ENCODE assay signal across 8 cellular contexts in the genomic region with DNA sequence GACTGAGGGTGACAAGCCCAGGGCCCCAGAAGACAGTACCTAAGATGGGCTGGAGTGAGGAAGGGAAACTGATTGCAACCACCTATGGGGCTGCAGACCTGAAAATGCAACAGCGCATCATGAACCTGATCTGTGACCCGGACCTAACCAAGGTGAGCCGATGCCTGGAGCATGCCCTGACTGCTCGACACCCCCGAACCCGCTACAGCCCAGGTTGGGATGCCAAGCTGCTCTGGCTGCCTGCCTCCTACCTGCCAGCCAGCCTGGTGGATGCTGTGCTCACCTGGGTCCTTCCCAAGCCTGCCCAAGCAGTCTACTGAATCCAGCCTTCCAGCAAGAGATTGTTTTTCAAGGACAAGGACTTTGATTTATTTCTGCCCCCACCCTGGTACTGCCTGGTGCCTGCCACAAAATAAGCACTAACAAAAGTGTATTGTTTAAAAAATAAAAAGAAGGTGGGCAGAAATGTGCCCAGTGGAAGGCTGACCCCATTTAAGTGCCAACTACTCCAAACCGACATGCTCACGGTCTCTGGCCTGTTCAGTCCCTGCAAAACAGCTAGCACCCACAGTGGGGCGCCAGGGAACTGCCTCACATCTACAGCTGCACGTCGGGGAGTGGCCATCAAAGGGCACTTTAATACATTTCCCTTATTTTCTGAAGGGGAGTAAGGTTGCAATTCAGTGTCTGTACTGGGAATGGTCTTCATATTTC. TPM values are rescaled to one million over a fixed set of nuclear protein-coding genes. Genes with fewer than 3 reads are reported as not detected.
DNase-seq lines count a peak whose midpoint lies in the region; ATAC-seq, FAIRE-seq and TF ChIP-seq lines count a peak whose summit lies in the region.

No MANE protein-coding gene starts in this region.

- no peak overlapping the region for H3K27ac ChIP-seq in cardiac muscle cell

- H3K4me1 Mint-ChIP-seq in activated naive CD8-positive, alpha-beta T cell (ENCODE audit: low read depth): peaks cover 28% of the 10 kb centered on the region

- no peak for DNase-seq in D721Med (ENCODE audit: insufficient read length, low spot score)
- DNase-seq in RKO (ENCODE audit: low spot score): peak; percentile 81
- peak; percentile 69 to 77 for DNase-seq in cardiac muscle cell (ENCODE audit: low read depth in 1 of 2, low spot score in 1 of 2)
- DNase-seq in retinal pigment epithelial cell (ENCODE audit: low read depth): no peak
- DNase-seq in hepatic stellate cell (ENCODE audit: low spot score): no peak

- no peaks in the 10 kb centered on the region for H3K9me3 Mint-ChIP-seq in activated naive CD8-positive, alpha-beta T cell (ENCODE audit: low read depth)

- H3K4me3 Mint-ChIP-seq in activated naive CD8-positive, alpha-beta T cell: no peak overlapping the region

- TF ChIP-seq CTCF in D721Med (IDR thresholded peaks at IDR 0.05; ENCODE audit: insufficient read depth, missing control alignments) (peak; percentile 68), cardiac muscle cell (IDR thresholded peaks at IDR 0.05; ENCODE audit: low read depth, low read length) (peak; percentile 66), retinal pigment epithelial cell (conservative IDR thresholded peaks at IDR 0.05; ENCODE audit: low read depth, low read length) (peak; percentile 83)

- ATAC-seq in HG03520 (IDR thresholded peaks at IDR 0.05; ENCODE audit: unreplicated experiment): peak; percentile 27
- ATAC-seq in HG02759 (IDR thresholded peaks at IDR 0.05; ENCODE audit: unreplicated experiment): no peak

- no peaks in the 10 kb centered on the region for H3K27me3 Mint-ChIP-seq in activated naive CD8-positive, alpha-beta T cell

- H3K36me3 ChIP-seq in cardiac muscle cell: peaks cover 11% of the 10 kb centered on the region

- no peaks in the 10 kb centered on the region for H3K36me3 Mint-ChIP-seq in activated naive CD8-positive, alpha-beta T cell

- H3K9me3 ChIP-seq in cardiac muscle cell (ENCODE audit: low read depth): no peaks in the 10 kb centered on the region

- FAIRE-seq in D721Med (lab: Jason Lieb, UNC): no peak

- H3K27ac Mint-ChIP-seq in activated naive CD8-positive, alpha-beta T cell: peak overlapping the region; percentile 1

- peaks cover 6% of the 10 kb centered on the region for H3K4me1 ChIP-seq in cardiac muscle cell (ENCODE audit: low read depth)

- no peaks in the 10 kb centered on the region for H3K27me3 ChIP-seq in cardiac muscle cell

- H3K4me3 ChIP-seq in cardiac muscle cell (no peak overlapping the region), retinal pigment epithelial cell (ENCODE audit: low read length) (no peak overlapping the region)

RNA-seq across cellular contexts. Expression of a gene that starts 4.2 kb away (rescaled TPM):
- total RNA-seq in cardiac muscle cell: 10.1 and 11.2 TPM in 2 replicates
- polyA plus RNA-seq in cardiac muscle cell: 6.6 and 12.6 TPM in 2 replicates

RNA-seq across cellular contexts. Expression of a gene that starts 4.4 kb away (rescaled TPM):
- total RNA-seq in cardiac muscle cell: 268 and 584 TPM in 2 replicates
- polyA plus RNA-seq in cardiac muscle cell: 694 and 1,103 TPM in 2 replicates

RNA-seq across cellular contexts. Expression of a gene that starts 8.5 kb away (rescaled TPM):
- 133 and 194 TPM in 2 replicates for total RNA-seq in cardiac muscle cell
- 147 and 159 TPM in 2 replicates for polyA plus RNA-seq in cardiac muscle cell

RNA-seq across cellular contexts. Expression of a gene that starts 16.7 kb away (rescaled TPM):
- 93.9 and 101 TPM in 2 replicates for total RNA-seq in cardiac muscle cell
- polyA plus RNA-seq in cardiac muscle cell: 32.9 and 39.5 TPM in 2 replicates

RNA-seq across cellular contexts. Expression of a gene that starts 18.5 kb away (rescaled TPM):
- total RNA-seq in cardiac muscle cell: 53.1 and 54.2 TPM in 2 replicates
- 13.5 and 14.1 TPM in 2 replicates for polyA plus RNA-seq in cardiac muscle cell

Comparison
In these comparisons a context has a peak if more than half of its experiments do, and no peak if none do; other contexts are left out.
1. DNase-seq: peak in RKO (single experiment) and cardiac muscle cell (2 of 2); none in D721Med (single experiment), retinal pigment epithelial cell (single experiment) and hepatic stellate cell (single experiment).
2. Peak in every context shown above with its lines, with median percentiles within 50 percentile points of each other: CTCF ChIP-seq.